Comparison of ENCODE assay signal across 32 cellular contexts in the genomic region with DNA sequence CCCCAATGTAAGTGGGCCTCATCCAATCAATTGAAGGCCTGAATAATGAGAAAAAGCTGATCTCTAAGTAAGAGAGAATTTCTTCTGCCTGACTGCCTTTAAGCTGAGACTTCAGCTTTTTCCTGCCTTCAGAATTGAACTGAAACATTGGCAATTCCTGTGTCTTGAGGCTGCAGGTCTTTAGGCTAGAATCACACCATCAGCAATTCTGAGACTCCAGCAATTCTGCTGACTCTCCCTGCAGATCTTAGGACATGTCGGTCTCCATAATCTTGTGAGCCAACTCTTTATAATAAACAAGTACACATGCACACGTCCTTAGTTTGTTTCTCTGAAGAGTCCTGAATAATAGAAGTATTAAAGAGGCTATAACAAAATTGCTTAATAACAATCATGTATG.
"Had no signal": no experiment of that assay in that cellular context is flagged by ENCODE, and none has a peak within 500 bp of the region (broad histone marks: within the 10 kb centered on the region; RNA-seq: fewer than 3 reads in every experiment).

No MANE protein-coding gene starts in this region.

- H3K27ac Mint-ChIP-seq: naive B cell; naive thymus-derived CD8-positive, alpha-beta T cell; natural killer cell treated with Interleukin-12 subunit alpha and Interleukin-12 subunit beta and Interleukin-15 and Interleukin-18, amount 100 ng/mL, for 72 hours; nephron progenitor cell; stimulated activated memory B cell treated with anti-CD40 and anti-IgM and Interleukin-4, amounts not matched to agents 10 μg/mL and 1 μg/mL and 100 μg/mL, for 72 hours; stimulated activated naive CD8-positive, alpha-beta T cell treated with anti-CD3 and anti-CD28 coated beads, Interleukin-15, amount 100 ng/mL, for 72 hours; type B pancreatic cell had no signal

- H3K9me3 ChIP-seq: neutrophil, pancreas, prostate gland, suprapubic skin, testis, upper lobe of right lung, uterus had no signal

- DNase-seq: naive B cell; naive thymus-derived CD8-positive, alpha-beta T cell; nephron progenitor cell; nucleus accumbens; pancreas; retina; right cardiac atrium; spleen; stimulated activated CD4-positive, alpha-beta T cell treated with anti-CD3 and anti-CD28 coated beads, Interleukin-12 subunit alpha, Interleukin-12 subunit beta, amount 100 ng/mL, for 4 hours; stimulated activated CD4-positive, alpha-beta T cell treated with anti-CD3 and anti-CD28 coated beads, Interleukin-1b, Interleukin-23, amount 100 ng/mL, for 48 hours; stimulated activated CD4-positive, alpha-beta T cell treated with anti-CD3 and anti-CD28 coated beads, Interleukin-4, amount 100 ng/mL, for 1 hour; stimulated activated CD4-positive, alpha-beta T cell treated with anti-CD3 and anti-CD28 coated beads, Interleukin-4, amount 100 ng/mL, for 4 hours; stimulated activated CD8-positive, alpha-beta memory T cell treated with anti-CD3 and anti-CD28 coated beads, Interleukin-4, amount 100 ng/mL, for 48 hours; stimulated activated naive CD4-positive, alpha-beta T cell; stimulated activated naive CD8-positive, alpha-beta T cell treated with anti-CD3 and anti-CD28 coated beads, Interleukin-15, amount 100 ng/mL, for 72 hours; stimulated activated naive CD8-positive, alpha-beta T cell treated with anti-CD3 and anti-CD28 coated beads, Interleukin-15, Interleukin-2, amounts not matched to agents 100 U/mL and 50 U/mL, for 24 hours; substantia nigra; testis; tibial artery; transverse colon; upper lobe of right lung; uterus had no signal

- H3K4me2 ChIP-seq: smooth muscle cell had no signal

- H3K27me3 Mint-ChIP-seq: naive B cell; naive thymus-derived CD8-positive, alpha-beta T cell; natural killer cell treated with Interleukin-12 subunit alpha and Interleukin-12 subunit beta and Interleukin-15 and Interleukin-18, amount 100 ng/mL, for 72 hours; stimulated activated memory B cell treated with anti-CD40 and anti-IgM and Interleukin-4, amounts not matched to agents 10 μg/mL and 1 μg/mL and 100 μg/mL, for 72 hours; stimulated activated naive CD8-positive, alpha-beta T cell treated with anti-CD3 and anti-CD28 coated beads, Interleukin-15, amount 100 ng/mL, for 72 hours; type B pancreatic cell had no signal

- H3K36me3 ChIP-seq: neutrophil, pancreas, prostate gland, transverse colon, upper lobe of right lung, uterus had no signal

- H3K4me3 Mint-ChIP-seq: naive B cell; naive thymus-derived CD8-positive, alpha-beta T cell; natural killer cell treated with Interleukin-12 subunit alpha and Interleukin-12 subunit beta and Interleukin-15 and Interleukin-18, amount 100 ng/mL, for 72 hours; nephron progenitor cell; neural crest cell; stimulated activated memory B cell treated with anti-CD40 and anti-IgM and Interleukin-4, amounts not matched to agents 10 μg/mL and 1 μg/mL and 100 μg/mL, for 72 hours; stimulated activated naive CD8-positive, alpha-beta T cell treated with anti-CD3 and anti-CD28 coated beads, Interleukin-15, amount 100 ng/mL, for 72 hours; type B pancreatic cell had no signal

- H3K36me3 Mint-ChIP-seq: natural killer cell treated with Interleukin-12 subunit alpha and Interleukin-12 subunit beta and Interleukin-15 and Interleukin-18, amount 100 ng/mL, for 72 hours had no signal

- H3K4me1 ChIP-seq: pancreas, prostate gland, spleen, suprapubic skin, testis, tibial artery, transverse colon, upper lobe of right lung, uterus had no signal

- H3K27me3 ChIP-seq: neutrophil, pancreas, spleen, suprapubic skin, testis, tibial artery, transverse colon, upper lobe of right lung, uterus had no signal

- H3K4me1 Mint-ChIP-seq: naive B cell; naive thymus-derived CD8-positive, alpha-beta T cell; nephron progenitor cell; neural crest cell; stimulated activated memory B cell treated with anti-CD40 and anti-IgM and Interleukin-4, amounts not matched to agents 10 μg/mL and 1 μg/mL and 100 μg/mL, for 72 hours; stimulated activated naive CD8-positive, alpha-beta T cell treated with anti-CD3 and anti-CD28 coated beads, Interleukin-15, amount 100 ng/mL, for 72 hours had no signal

- H3K4me3 ChIP-seq: pancreas, prostate gland, skin epidermis, smooth muscle cell, spleen, suprapubic skin, testis, tibial artery, transverse colon, upper lobe of right lung, uterus had no signal

- FAIRE-seq: pancreas had no signal

- ATAC-seq: naive thymus-derived CD8-positive, alpha-beta T cell; natural killer cell treated with Interleukin-12 subunit alpha and Interleukin-12 subunit beta and Interleukin-15 and Interleukin-18, amount 100 ng/mL, for 72 hours; pancreas; right cardiac atrium; sciatic nerve; stimulated activated memory B cell treated with anti-CD40 and anti-IgM and Interleukin-4, amounts not matched to agents 10 μg/mL and 1 μg/mL and 100 μg/mL, for 72 hours; stimulated activated naive CD8-positive, alpha-beta T cell treated with anti-CD3 and anti-CD28 coated beads, Interleukin-15, amount 100 ng/mL, for 72 hours; stimulated activated naive CD8-positive, alpha-beta T cell treated with anti-CD3 and anti-CD28 coated beads, Interleukin-15, Interleukin-2, amounts not matched to agents 100 U/mL and 50 U/mL, for 24 hours; upper lobe of right lung had no signal

- H3K27ac ChIP-seq: neutrophil, pancreas, prostate gland, skin epidermis, spleen, suprapubic skin, testis, tibial artery, transverse colon, upper lobe of right lung, uterus had no signal

- H3K9me3 Mint-ChIP-seq: nephron progenitor cell, neural crest cell, type B pancreatic cell had no signal
